In genomic region chr1:232655041-232655745, GRCh38 we compare ENCODE assay signal across 10 cellular contexts. TPM values are rescaled to one million over a fixed set of nuclear protein-coding genes. Genes with fewer than 3 reads are reported as not detected.
DNase-seq lines count a peak whose midpoint lies in the region; ATAC-seq, FAIRE-seq and TF ChIP-seq lines count a peak whose summit lies in the region.
"Had no signal": no experiment of that assay in that cellular context is flagged by ENCODE, and none has a peak within 500 bp of the region (broad histone marks: within the 10 kb centered on the region; RNA-seq: fewer than 3 reads in every experiment).

No MANE protein-coding gene starts in this region.

- H3K27ac Mint-ChIP-seq in naive thymus-derived CD4-positive, alpha-beta T cell = no peak overlapping the region

- peaks cover 0 to 14% (median 0%) of the 10 kb centered on the region in 11 experiments; a peak in 1 of 22 replicates for H3K27me3 ChIP-seq in BLaER1 treated with 17β-estradiol and CSF1 and Interleukin-3, amounts not matched to agents 10 nM and 100 nM
- H3K27me3 ChIP-seq in naive thymus-derived CD4-positive, alpha-beta T cell (ENCODE audit: control insufficient read depth in 2 of 2, insufficient read depth in 2 of 2, low read length in 2 of 2) = no peaks in the 10 kb centered on the region
- H3K27me3 ChIP-seq in right cardiac atrium (ENCODE audit: control insufficient read depth, insufficient read depth) = no peaks in the 10 kb centered on the region
- H3K27me3 ChIP-seq: BE2C had no signal

- H3K27me3 Mint-ChIP-seq in naive thymus-derived CD4-positive, alpha-beta T cell = peaks cover 9 to 51% (median 19%) of the 10 kb centered on the region in 5 donors

- intact Hi-C loops in naive thymus-derived CD4-positive, alpha-beta T cell (cut with micrococcal nuclease) = no loop called here
- intact Hi-C loops in right cardiac atrium (cut with DNase I) = no loop called here

- H3K4me1 ChIP-seq in BLaER1 treated with 17β-estradiol and CSF1 and Interleukin-3, amounts not matched to agents 10 nM and 100 nM = peaks cover 25 to 34% (median 29%) of the 10 kb centered on the region in 10 experiments
- no peaks in the 10 kb centered on the region for H3K4me1 ChIP-seq in naive thymus-derived CD4-positive, alpha-beta T cell (ENCODE audit: control insufficient read depth in 2 of 2, insufficient read depth in 2 of 2, low read length in 2 of 2)
- no peaks in the 10 kb centered on the region for H3K4me1 ChIP-seq in right cardiac atrium (ENCODE audit: control insufficient read depth, insufficient read depth, low read length)
- H3K4me1 ChIP-seq: BE2C had no signal

- peaks cover 0 to 10% (median 0%) of the 10 kb centered on the region in 7 donors for H3K4me1 Mint-ChIP-seq in naive thymus-derived CD4-positive, alpha-beta T cell

- CTCF ChIA-PET in naive thymus-derived CD4-positive, alpha-beta T cell (lab: Charles Lee) = interaction anchor here (0.7 kb wide), 1 partner anchor 634 kb away, joined by 4 read pairs; no protein-coding TSS in a partner anchor

- DNase-seq in RCC 7860 (ENCODE audit: low spot score) = peak; percentile 17
- DNase-seq in stimulated activated CD4-positive, alpha-beta T cell treated with anti-CD3 and anti-CD28 coated beads, Interleukin-4, amount 100 ng/mL, for 24 hours = no peak
- no peak for DNase-seq in omental fat pad (ENCODE audit: low spot score)
- no peak for DNase-seq in naive thymus-derived CD4-positive, alpha-beta T cell
- no peak for DNase-seq in right cardiac atrium
- DNase-seq: BE2C; effector CD8-positive, alpha-beta T cell had no signal

- H3K36me3 Mint-ChIP-seq in naive thymus-derived CD4-positive, alpha-beta T cell = no peaks in the 10 kb centered on the region

- peak overlapping the region; percentile 51 to 80 (median 67) for H3K4me2 ChIP-seq in BLaER1 treated with 17β-estradiol and CSF1 and Interleukin-3, amounts not matched to agents 10 nM and 100 nM

- H3K9ac ChIP-seq in BLaER1 treated with 17β-estradiol and CSF1 and Interleukin-3, amounts not matched to agents 10 nM and 100 nM = no peak overlapping the region

- H3K4me3 Mint-ChIP-seq in naive thymus-derived CD4-positive, alpha-beta T cell = no peak overlapping the region

- H4K20me1 ChIP-seq in BLaER1 treated with 17β-estradiol and CSF1 and Interleukin-3, amounts not matched to agents 10 nM and 100 nM = no peaks in the 10 kb centered on the region

- TF ChIP-seq CTCF in omental fat pad (IDR thresholded peaks at IDR 0.05) = no peak

- POLR2A ChIA-PET in naive thymus-derived CD4-positive, alpha-beta T cell (lab: Charles Lee) = no interaction called here

- peak; percentile 60 for ATAC-seq in GM19397 (IDR thresholded peaks at IDR 0.05; ENCODE audit: unreplicated experiment)
- ATAC-seq in HG03432 (IDR thresholded peaks at IDR 0.05; ENCODE audit: unreplicated experiment) = peak; percentile 84
- no peak for ATAC-seq in omental fat pad (ENCODE audit: low FRiP score)
- no peak for ATAC-seq in naive thymus-derived CD4-positive, alpha-beta T cell
- ATAC-seq in right cardiac atrium = no peak

- H3K36me3 ChIP-seq in BLaER1 treated with 17β-estradiol and CSF1 and Interleukin-3, amounts not matched to agents 10 nM and 100 nM = no peaks in the 10 kb centered on the region
- H3K36me3 ChIP-seq in naive thymus-derived CD4-positive, alpha-beta T cell (ENCODE audit: control insufficient read depth in 2 of 3, insufficient read depth in 3 of 3, low read length in 3 of 3) = no peaks in the 10 kb centered on the region
- H3K36me3 ChIP-seq: BE2C had no signal

- WGBS in right cardiac atrium = 70% methylated on average over 5 of the region's 5 CpGs

- no peak for FAIRE-seq in RCC 7860 (lab: Jason Lieb, UNC)

- H3K9me3 Mint-ChIP-seq in naive thymus-derived CD4-positive, alpha-beta T cell = peaks cover 0 to 4% (median 0%) of the 10 kb centered on the region in 11 donors

- H3K27ac ChIP-seq in BLaER1 treated with 17β-estradiol and CSF1 and Interleukin-3, amounts not matched to agents 10 nM and 100 nM = no peak overlapping the region
- H3K27ac ChIP-seq in naive thymus-derived CD4-positive, alpha-beta T cell (ENCODE audit: low read depth, low read length) = no peak overlapping the region
- H3K27ac ChIP-seq in right cardiac atrium (ENCODE audit: low read length) = no peak overlapping the region

- H3K4me3 ChIP-seq in BLaER1 treated with 17β-estradiol and CSF1 and Interleukin-3, amounts not matched to agents 10 nM and 100 nM = no peak overlapping the region
- no peak overlapping the region for H3K4me3 ChIP-seq in naive thymus-derived CD4-positive, alpha-beta T cell (ENCODE audit: low read length)
- no peak overlapping the region for H3K4me3 ChIP-seq in right cardiac atrium (ENCODE audit: low read length)

- H3K9me3 ChIP-seq in BLaER1 treated with 17β-estradiol and CSF1 and Interleukin-3, amounts not matched to agents 10 nM and 100 nM (replicated peaks in 1 of 11) = no peaks in the 10 kb centered on the region
- H3K9me3 ChIP-seq in naive thymus-derived CD4-positive, alpha-beta T cell (ENCODE audit: control insufficient read depth in 2 of 3, low read length in 3 of 3) = no peaks in the 10 kb centered on the region
- H3K9me3 ChIP-seq in right cardiac atrium (ENCODE audit: control insufficient read depth, low read length) = no peaks in the 10 kb centered on the region
- H3K9me3 ChIP-seq: BE2C had no signal

RNA-seq across cellular contexts. Expression of gene SIPA1L2, which starts 25.3 kb away (rescaled TPM):
- total RNA-seq in omental fat pad (100 to 1,000 TPM in 1 of 4 donors, 10 to 100 TPM in 3; 20.5 to 111 (median 39.8) TPM), right cardiac atrium (100 to 1,000 TPM in 3 of 4 donors, 10 to 100 TPM in 1; 90.2 to 117 (median 107) TPM)
- 1 to 10 TPM in 1 of 5 experiments, under 1 TPM in 4; 0.27 to 4.9 (median 0.69) TPM for total RNA-seq in naive thymus-derived CD4-positive, alpha-beta T cell
- under 1 TPM in 1 of 2 donors, not detected in 1; 0.08 TPM for polyA plus RNA-seq in naive thymus-derived CD4-positive, alpha-beta T cell
- polyA plus RNA-seq in right cardiac atrium = 32.7 TPM

Comparison
In these comparisons a context has a peak if more than half of its experiments do, and no peak if none do; other contexts are left out.
1. ATAC-seq: peak in GM19397 (single experiment) and HG03432 (single experiment); none in omental fat pad (single experiment), naive thymus-derived CD4-positive, alpha-beta T cell (single experiment) and right cardiac atrium (0 of 2).